Comparison of ENCODE assay signal across 28 cellular contexts in genomic region chr1:107943694-107944093, GRCh38. TPM values are rescaled to one million over a fixed set of nuclear protein-coding genes. Genes with fewer than 3 reads are reported as not detected.
DNase-seq lines count a peak whose midpoint lies in the region; ATAC-seq and TF ChIP-seq lines count a peak whose summit lies in the region.
"Had no signal": no experiment of that assay in that cellular context is flagged by ENCODE, and none has a peak within 500 bp of the region (broad histone marks: within the 10 kb centered on the region; RNA-seq: fewer than 3 reads in every experiment).

No MANE protein-coding gene starts in this region.

- no peaks in the 10 kb centered on the region for H3K27me3 ChIP-seq in BLaER1
- H3K27me3 ChIP-seq: ascending aorta, cardiac muscle cell, heart right ventricle, tibial nerve had no signal

- peak overlapping the region; percentile 56 for H3K27ac Mint-ChIP-seq in activated T-helper 1 cell treated with anti-CD3 and anti-CD28 coated beads, Interleukin-12 subunit alpha, Interleukin-12 subunit beta, Interleukin-2, Interleukin-4 antibody, amounts not matched to agents 30 ng/mL and 10 ng/mL and 1 ng/mL, durations not matched to agents 14 hours and 24 hours and 36 hours
- H3K27ac Mint-ChIP-seq in natural killer cell: peak overlapping the region; percentile 83 to 90
- H3K27ac Mint-ChIP-seq: B cell had no signal

- peak; percentile 63 to 81 (median 74) for ATAC-seq in natural killer cell
- ATAC-seq in left lobe of liver: no peak
- ATAC-seq in GM18861 (IDR thresholded peaks at IDR 0.05; ENCODE audit: unreplicated experiment): no peak
- ATAC-seq: activated T-cell treated with anti-CD3 and anti-CD28 coated beads, Interleukin-2, amount 50 U/mL, for 4 hours; esophagus mucosa; heart right ventricle; left colon; psoas muscle had no signal

- TF ChIP-seq CTCF in natural killer cell (IDR thresholded peaks at IDR 0.05): no peak

- no peak overlapping the region for H3K4me3 ChIP-seq in BLaER1
- peak overlapping the region; percentile 0; the same call in 1 of the 2 replicates for H3K4me3 ChIP-seq in Jurkat, Clone E6-1 (ENCODE audit: low read length)
- H3K4me3 ChIP-seq: ascending aorta, cardiac muscle cell, HAP-1, heart right ventricle, psoas muscle, tibial nerve had no signal

- no peak overlapping the region for H3K4me3 Mint-ChIP-seq in activated T-helper 1 cell treated with anti-CD3 and anti-CD28 coated beads, Interleukin-12 subunit alpha, Interleukin-12 subunit beta, Interleukin-2, Interleukin-4 antibody, amounts not matched to agents 30 ng/mL and 10 ng/mL and 1 ng/mL, durations not matched to agents 14 hours and 24 hours and 36 hours
- H3K4me3 Mint-ChIP-seq in natural killer cell: peak overlapping the region; percentile 75
- H3K4me3 Mint-ChIP-seq: activated T-cell treated with anti-CD3 and anti-CD28 coated beads, Interleukin-2, amount 50 U/mL, for 4 hours; B cell had no signal

- H3K9ac ChIP-seq in BLaER1: no peak overlapping the region

- H3K4me1 ChIP-seq in BLaER1: peaks cover 16% of the 10 kb centered on the region; the same call in 1 of the 2 replicates
- H3K4me1 ChIP-seq: ascending aorta, Caco-2, HAP-1, psoas muscle had no signal

- peaks cover 6% of the 10 kb centered on the region; the same call in 1 of the 2 replicates for H3K9me3 ChIP-seq in BLaER1
- H3K9me3 ChIP-seq: ascending aorta, Caco-2, HAP-1, heart right ventricle, psoas muscle, tibial nerve had no signal

- DNase-seq in Jurkat, Clone E6-1 (ENCODE audit: low read depth, low spot score): peak; percentile 89
- no peak for DNase-seq in activated T-helper 1 cell treated with anti-CD3 and anti-CD28 coated beads, Interleukin-12 subunit alpha, Interleukin-12 subunit beta, Interleukin-2, Interleukin-4 antibody, amounts not matched to agents 30 ng/mL and 10 ng/mL and 1 ng/mL, durations not matched to agents 14 hours and 24 hours and 36 hours (ENCODE audit: low spot score)
- DNase-seq in natural killer cell: no peak
- DNase-seq in left lobe of liver (ENCODE audit: low spot score): no peak
- DNase-seq in islet precursor cell: no peak
- DNase-seq in activated CD4-positive, alpha-beta T cell treated with anti-CD3 and anti-CD28 coated beads for 48 hours: no peak
- DNase-seq: activated CD4-positive, alpha-beta T cell treated with anti-CD3 and anti-CD28 coated beads for 1 hour; activated naive CD4-positive, alpha-beta T cell treated with anti-CD3 and anti-CD28 coated beads, Interleukin-2, amount 50 U/mL, for 16 hours; activated T-cell treated with anti-CD3 and anti-CD28 coated beads, Interleukin-2, amount 50 U/mL, for 4 hours; Caco-2; cortex of kidney; foreskin fibroblast; GDM1; heart right ventricle; left colon; NCI-H1105; NCI-H187 treated with DMSO at 0.1 percent for 48 hours; NCI-H526 treated with DMSO at 0.1 percent for 48 hours; nucleus accumbens; psoas muscle had no signal

- no peak overlapping the region for H3K27ac ChIP-seq in BLaER1
- H3K27ac ChIP-seq: ascending aorta, cardiac muscle cell, psoas muscle, tibial nerve had no signal

- peaks cover 52% of the 10 kb centered on the region for H3K36me3 ChIP-seq in BLaER1
- H3K36me3 ChIP-seq: ascending aorta, cardiac muscle cell, HAP-1, heart right ventricle, tibial nerve had no signal

- H3K4me2 ChIP-seq in BLaER1: peak overlapping the region; percentile 20; the same call in 1 of the 2 replicates

- H3K27me3 Mint-ChIP-seq in activated T-helper 1 cell treated with anti-CD3 and anti-CD28 coated beads, Interleukin-12 subunit alpha, Interleukin-12 subunit beta, Interleukin-2, Interleukin-4 antibody, amounts not matched to agents 30 ng/mL and 10 ng/mL and 1 ng/mL, durations not matched to agents 14 hours and 24 hours and 36 hours (ENCODE audit: insufficient read depth): no peaks in the 10 kb centered on the region
- H3K27me3 Mint-ChIP-seq in natural killer cell (ENCODE audit: low read depth in 2 of 2): no peaks in the 10 kb centered on the region
- H3K27me3 Mint-ChIP-seq: B cell had no signal

- H3K4me1 Mint-ChIP-seq in activated T-helper 1 cell treated with anti-CD3 and anti-CD28 coated beads, Interleukin-12 subunit alpha, Interleukin-12 subunit beta, Interleukin-2, Interleukin-4 antibody, amounts not matched to agents 30 ng/mL and 10 ng/mL and 1 ng/mL, durations not matched to agents 14 hours and 24 hours and 36 hours (ENCODE audit: low read depth): peaks cover 19% of the 10 kb centered on the region
- H3K4me1 Mint-ChIP-seq in natural killer cell: peaks cover 76 to 89% of the 10 kb centered on the region in 2 donors

- peaks cover 91% of the 10 kb centered on the region for H4K20me1 ChIP-seq in BLaER1

- H3K9me3 Mint-ChIP-seq in activated T-helper 1 cell treated with anti-CD3 and anti-CD28 coated beads, Interleukin-12 subunit alpha, Interleukin-12 subunit beta, Interleukin-2, Interleukin-4 antibody, amounts not matched to agents 30 ng/mL and 10 ng/mL and 1 ng/mL, durations not matched to agents 14 hours and 24 hours and 36 hours: peaks cover 6% of the 10 kb centered on the region
- no peaks in the 10 kb centered on the region for H3K9me3 Mint-ChIP-seq in natural killer cell
- H3K9me3 Mint-ChIP-seq: activated T-cell treated with anti-CD3 and anti-CD28 coated beads, Interleukin-2, amount 50 U/mL, for 4 hours had no signal

- H3K36me3 Mint-ChIP-seq in activated T-helper 1 cell treated with anti-CD3 and anti-CD28 coated beads, Interleukin-12 subunit alpha, Interleukin-12 subunit beta, Interleukin-2, Interleukin-4 antibody, amounts not matched to agents 30 ng/mL and 10 ng/mL and 1 ng/mL, durations not matched to agents 14 hours and 24 hours and 36 hours (ENCODE audit: low read depth): no peaks in the 10 kb centered on the region
- H3K36me3 Mint-ChIP-seq in natural killer cell: no peaks in the 10 kb centered on the region

- intact Hi-C loops in activated T-helper 1 cell treated with anti-CD3 and anti-CD28 coated beads, Interleukin-12 subunit alpha, Interleukin-12 subunit beta, Interleukin-2, Interleukin-4 antibody, amounts not matched to agents 30 ng/mL and 10 ng/mL and 1 ng/mL, durations not matched to agents 14 hours and 24 hours and 36 hours (cut with micrococcal nuclease): no loop called here
- intact Hi-C loops in natural killer cell (cut with micrococcal nuclease): no loop called here

RNA-seq across cellular contexts. Expression of gene VAV3, which starts 21.3 kb away (rescaled TPM):
- polyA plus RNA-seq in Jurkat, Clone E6-1 (2012; ENCODE audit: insufficient read depth, insufficient read length): 31.2 TPM
- total RNA-seq in activated T-helper 1 cell treated with anti-CD3 and anti-CD28 coated beads, Interleukin-12 subunit alpha, Interleukin-12 subunit beta, Interleukin-2, Interleukin-4 antibody, amounts not matched to agents 30 ng/mL and 10 ng/mL and 1 ng/mL, durations not matched to agents 14 hours and 24 hours and 36 hours: 5.3 and 6.1 TPM in 2 replicates
- total RNA-seq in natural killer cell: 100 to 1,000 TPM in 1 of 3 donors, 10 to 100 TPM in 2; 95.8 to 101 (median 96.6) TPM
- total RNA-seq in left lobe of liver: 0.86 TPM

Comparison
In these comparisons a context has a peak if more than half of its experiments do, and no peak if none do; other contexts are left out.
1. ATAC-seq: peak in natural killer cell (3 of 3); none in left lobe of liver (single experiment) and GM18861 (single experiment).
2. RNA of gene VAV3, which starts 21.3 kb away (total RNA-seq): 95.8 to 101 TPM in natural killer cell; 5.3 to 6.1 TPM in activated T-helper 1 cell treated with anti-CD3 and anti-CD28 coated beads, Interleukin-12 subunit alpha, Interleukin-12 subunit beta, Interleukin-2, Interleukin-4 antibody, amounts not matched to agents 30 ng/mL and 10 ng/mL and 1 ng/mL, durations not matched to agents 14 hours and 24 hours and 36 hours and 0.86 TPM in left lobe of liver (single experiment); every median in the first group is over 10 times any median in the second.